Comparison of ENCODE assay signal across 18 cellular contexts in genomic region chr6:120108061-120108795, GRCh38.
DNase-seq lines count a peak whose midpoint lies in the region; ATAC-seq, FAIRE-seq and TF ChIP-seq lines count a peak whose summit lies in the region.
"Had no signal": no experiment of that assay in that cellular context is flagged by ENCODE, and none has a peak within 500 bp of the region (broad histone marks: within the 10 kb centered on the region; RNA-seq: fewer than 3 reads in every experiment).

No MANE protein-coding gene starts in this region.

- no peaks in the 10 kb centered on the region for H3K9me3 ChIP-seq in PC-9 (ENCODE audit: insufficient read depth, low read depth)
- no peaks in the 10 kb centered on the region for H3K9me3 ChIP-seq in vagina
- H3K9me3 ChIP-seq: SJSA1 had no signal

- H3K27me3 ChIP-seq in PC-9 (ENCODE audit: insufficient read depth, low read depth) (no peaks in the 10 kb centered on the region), brain microvascular endothelial cell (replicated peaks) (no peaks in the 10 kb centered on the region), vagina (no peaks in the 10 kb centered on the region)
- H3K27me3 ChIP-seq: SJSA1 had no signal

- H3K27ac ChIP-seq in PC-9 (no peak overlapping the region), brain microvascular endothelial cell (no peak overlapping the region), vagina (no peak overlapping the region)
- H3K27ac ChIP-seq: SJSA1 had no signal

- H3K4me1 ChIP-seq in PC-9 (replicated peaks; ENCODE audit: insufficient read depth) (peaks cover 8% of the 10 kb centered on the region; the same call in 1 of the 2 replicates), vagina (no peaks in the 10 kb centered on the region)
- H3K4me1 ChIP-seq: SJSA1 had no signal

- TF ChIP-seq CTCF in PC-9 (conservative IDR thresholded peaks at IDR 0.05) (no peak), brain microvascular endothelial cell (IDR thresholded peaks at IDR 0.05; ENCODE audit: low read depth, low read length, missing control alignments) (no peak), vagina (IDR thresholded peaks at IDR 0.05) (no peak)

- CTCF ChIA-PET in PC-9 (lab: Charles Lee): no interaction called here

- H4K20me1 ChIP-seq in PC-9 (ENCODE audit: insufficient read depth): no peaks in the 10 kb centered on the region

- no peaks in the 10 kb centered on the region for H3F3A ChIP-seq in PC-9 (ENCODE audit: insufficient read depth, low read depth)

- no peaks in the 10 kb centered on the region for H3K36me3 ChIP-seq in PC-9 (ENCODE audit: low read depth)
- H3K36me3 ChIP-seq in brain microvascular endothelial cell (replicated peaks): no peaks in the 10 kb centered on the region
- no peaks in the 10 kb centered on the region for H3K36me3 ChIP-seq in vagina
- H3K36me3 ChIP-seq: SJSA1 had no signal

- intact Hi-C loops in PC-9 (cut with micrococcal nuclease; ENCODE audit: unreplicated experiment): no loop called here
- intact Hi-C loops in vagina (cut with DNase I): no loop called here

- DNase-seq in NCI-H510A treated with DMSO at 0.1 percent for 48 hours (lab: John Stamatoyannopoulos, UW): peak; percentile 2
- no peak for DNase-seq in NCI-H510A (lab: John Stamatoyannopoulos, UW)
- DNase-seq in PC-9: peak; percentile 2 to 56
- DNase-seq in islet precursor cell: peak; percentile 61
- no peak for DNase-seq in brain microvascular endothelial cell
- DNase-seq in vagina (ENCODE audit: extremely low spot score in 2 of 2): no peak
- no peak for DNase-seq in urothelium cell line (ENCODE audit: low spot score)
- DNase-seq: 8988T; CD8-positive, alpha-beta T cell; HCEC 1CT; Kasumi-1; NCI-H1105; NCI-H1694; NCI-H226; NCI-H526 treated with DMSO at 0.1 percent for 48 hours; SW 1271 had no signal

- no TSS peak for BruUV-seq in PC-9 (replicated peaks; lab: Mats Ljungman, UMichigan)

- no peak overlapping the region for H2AFZ ChIP-seq in PC-9

- POLR2A ChIA-PET in PC-9 (lab: Charles Lee; ENCODE audit: unreplicated experiment): no interaction called here

- H3K4me3 ChIP-seq in PC-9: no peak overlapping the region
- H3K4me3 ChIP-seq in brain microvascular endothelial cell (ENCODE audit: low read depth, low read length): no peak overlapping the region
- H3K4me3 ChIP-seq in vagina: no peak overlapping the region
- H3K4me3 ChIP-seq: SJSA1 had no signal

- ATAC-seq in HG03520 (IDR thresholded peaks at IDR 0.05; ENCODE audit: unreplicated experiment): no peak
- ATAC-seq: CD8-positive, alpha-beta T cell had no signal

- FAIRE-seq in urothelium cell line (lab: Jason Lieb, UNC): no peak

- no peaks in the 10 kb centered on the region for H3K9me2 ChIP-seq in PC-9 (ENCODE audit: insufficient read depth)

- in situ Hi-C loops in brain microvascular endothelial cell (cut with HindIII; ENCODE audit: low pct_ligation_motif_present, low sequenced_read_pairs): no loop called here

- H3K79me2 ChIP-seq in PC-9 (ENCODE audit: low read depth): no peaks in the 10 kb centered on the region

- 0 out of 2 replicates have a peak overlapping the region, but pooled peaks have one; percentile 3 for H3K4me2 ChIP-seq in PC-9

- TF ChIP-seq POLR2A in vagina (IDR thresholded peaks at IDR 0.05): no peak

Comparison
In these comparisons a context has a peak if more than half of its experiments do, and no peak if none do; other contexts are left out.
1. DNase-seq: peak in NCI-H510A treated with DMSO at 0.1 percent for 48 hours (single experiment), PC-9 (2 of 2) and islet precursor cell (single experiment); none in NCI-H510A (single experiment), brain microvascular endothelial cell (single experiment), vagina (0 of 2) and urothelium cell line (single experiment).